8 cellular contexts compared by ENCODE assay signal in genomic region chr16:50024684-50025543, GRCh38. TPM values are rescaled to one million over a fixed set of nuclear protein-coding genes. Genes with fewer than 3 reads are reported as not detected.
A peak's percentile ranks its signal among the peaks of the same experiment; 100 is the strongest.
DNase-seq lines count a peak whose midpoint lies in the region; ATAC-seq and TF ChIP-seq lines count a peak whose summit lies in the region.

TSS of gene CNEP1R1 (plus strand) at chr16:50025225. CDS start at chr16:50025316, 91 bp downstream.

- peaks cover 0 to 31% (median 17%) of the 10 kb centered on the region in 9 donors for H3K4me1 ChIP-seq in heart right ventricle
- H3K4me1 ChIP-seq in upper lobe of right lung, result peaks cover 17% of the 10 kb centered on the region

- TF ChIP-seq CTCF in GM13976 (IDR thresholded peaks at IDR 0.05; ENCODE audit: borderline replicate concordance, control extremely low read depth, extremely low read depth, insufficient read depth, missing control alignments) (peak; percentile 99), heart right ventricle (IDR thresholded peaks at IDR 0.05) (peak; percentile 97 to 100 (median 100)), upper lobe of right lung (IDR thresholded peaks at IDR 0.05) (peak; percentile 100)

- WGBS in heart right ventricle, 2 donors, result 1% methylated on average over 57 to 65 of the region's 65 CpGs

- DNase-seq in GM13976 (ENCODE audit: low spot score), result peak; percentile 99
- peak; percentile 92 for DNase-seq in NCI-H146 (lab: John Stamatoyannopoulos, UW)
- DNase-seq in T-helper 1 cell, result peak; percentile 86 to 96 (median 87)
- DNase-seq in amniotic epithelial cell (ENCODE audit: low read depth), result peak; percentile 95
- DNase-seq in heart right ventricle, result peak; percentile 93 to 96
- DNase-seq in posterior vena cava (ENCODE audit: low spot score), result peak; percentile 98
- peak; percentile 95 for DNase-seq in upper lobe of right lung

- H3K27me3 ChIP-seq in heart right ventricle (no peaks in the 10 kb centered on the region), upper lobe of right lung (no peaks in the 10 kb centered on the region)

- H3K4me3 ChIP-seq in heart right ventricle (peak within 1 kb of the TSS; percentile 80 to 100 (median 96)), upper lobe of right lung (peak within 1 kb of the TSS; percentile 91)

- in situ Hi-C loops in GM13976 (cut with MboI; ENCODE audit: low sequenced_read_pairs, unreplicated experiment), result loop anchor here (10.0 to 25.0 kb wide), 3 partner anchors 113 to 787 kb away; no protein-coding TSS in a partner anchor

- H3K27ac ChIP-seq in heart right ventricle, result peak within 1 kb of the TSS; percentile 36 to 96 (median 90)
- H3K27ac ChIP-seq in upper lobe of right lung, result peak within 1 kb of the TSS; percentile 85

- intact Hi-C loops in heart right ventricle (cut with DNase I) (loop anchor here in 8 of 10 donors (2.0 to 10.0 kb wide), 15 partner anchors 40 to 782 kb away; partner anchors contain the start of genes HEATR3 (in 3 of the 8), BRD7 (in 2 of the 8) and TENT4B (in 1 of the 8)), posterior vena cava (cut with DNase I) (loop anchor here (10.0 kb wide), 2 partner anchors 190 to 630 kb away; no protein-coding TSS in a partner anchor), upper lobe of right lung (cut with DNase I) (no loop called here)

- H3K9me3 ChIP-seq in heart right ventricle, result no peaks in the 10 kb centered on the region
- no peaks in the 10 kb centered on the region for H3K9me3 ChIP-seq in upper lobe of right lung

- ATAC-seq in HG02870 (IDR thresholded peaks at IDR 0.05; ENCODE audit: unreplicated experiment) (peak; percentile 98), heart right ventricle (peak; percentile 100), upper lobe of right lung (peak; percentile 100)

- H3K36me3 ChIP-seq in heart right ventricle, result peaks cover 0 to 27% (median 0%) of the 10 kb centered on the region in 9 donors
- peaks cover 22% of the 10 kb centered on the region for H3K36me3 ChIP-seq in upper lobe of right lung

RNA-seq across cellular contexts. Expression of gene CNEP1R1, which starts in this region (rescaled TPM):
- total RNA-seq in heart right ventricle (10 to 100 TPM; 12.4 to 20.6 (median 17.6) TPM), posterior vena cava (10 to 100 TPM; 18.6 to 22.2 TPM), upper lobe of right lung (21.9 TPM)
- polyA plus RNA-seq in heart right ventricle, result 10 to 100 TPM in 1 of 2 donors, 1 to 10 TPM in 1; 9.7 to 22.4 TPM

Comparison
In these comparisons a context has a peak if more than half of its experiments do, and no peak if none do; other contexts are left out.
1. Peak in every context shown above with its lines: DNase-seq, ATAC-seq, H3K4me3 ChIP-seq and H3K27ac ChIP-seq.